Comparison of ENCODE assay signal across 7 cellular contexts in genomic region chr9:73081979-73082657, GRCh38.
DNase-seq lines count a peak whose midpoint lies in the region; ATAC-seq, FAIRE-seq and TF ChIP-seq lines count a peak whose summit lies in the region.

No MANE protein-coding gene starts in this region.

- no peaks in the 10 kb centered on the region for H3K4me1 ChIP-seq in lower lobe of right lung

- peak; percentile 38 for FAIRE-seq in colon (lab: Jason Lieb, UNC)

- no peak overlapping the region for H3K4me3 ChIP-seq in lower lobe of right lung

- DNase-seq in GM10266 (ENCODE audit: extremely low spot score) (peak; percentile 28), NCI-H82 treated with DMSO at 0.1 percent for 48 hours (lab: John Stamatoyannopoulos, UW; ENCODE audit: unreplicated experiment) (peak; percentile 19), lower lobe of right lung (no peak)
- no peak for DNase-seq in stimulated activated CD4-positive, alpha-beta T cell treated with anti-CD3 and anti-CD28 coated beads, Interleukin-12 subunit alpha, Interleukin-12 subunit beta, amount 100 ng/mL, for 4 hours

- ATAC-seq in HG02798 (IDR thresholded peaks at IDR 0.05; ENCODE audit: poor library complexity, unreplicated experiment): peak; percentile 57
- ATAC-seq in lower lobe of right lung: peak; percentile 70 to 72
- no peak for ATAC-seq in GM18861 (IDR thresholded peaks at IDR 0.05; ENCODE audit: unreplicated experiment)

- peak; percentile 68 for TF ChIP-seq CTCF in GM10266 (IDR thresholded peaks at IDR 0.05; ENCODE audit: control insufficient read depth, insufficient read depth, low read depth, missing control alignments)
- TF ChIP-seq CTCF in lower lobe of right lung (IDR thresholded peaks at IDR 0.05): peak; percentile 77

- H3K27ac ChIP-seq in lower lobe of right lung: no peak overlapping the region

- intact Hi-C loops in lower lobe of right lung (cut with DNase I): no loop called here

- no peaks in the 10 kb centered on the region for H3K9me3 ChIP-seq in lower lobe of right lung

- H3K36me3 ChIP-seq in lower lobe of right lung: no peaks in the 10 kb centered on the region

- no peaks in the 10 kb centered on the region for H3K27me3 ChIP-seq in lower lobe of right lung (ENCODE audit: low read depth)

Comparison
In these comparisons a context has a peak if more than half of its experiments do, and no peak if none do; other contexts are left out.
1. DNase-seq: peak in GM10266 (single experiment) and NCI-H82 treated with DMSO at 0.1 percent for 48 hours (single experiment); none in lower lobe of right lung (single experiment) and stimulated activated CD4-positive, alpha-beta T cell treated with anti-CD3 and anti-CD28 coated beads, Interleukin-12 subunit alpha, Interleukin-12 subunit beta, amount 100 ng/mL, for 4 hours (single experiment).